ENCODE assay signal across 15 cellular contexts in genomic region chr14:78455896-78456435, GRCh38.
DNase-seq lines count a peak whose midpoint lies in the region; ATAC-seq lines count a peak whose summit lies in the region.
"Had no signal": no experiment of that assay in that cellular context is flagged by ENCODE, and none has a peak within 500 bp of the region (broad histone marks: within the 10 kb centered on the region; RNA-seq: fewer than 3 reads in every experiment).

No MANE protein-coding gene starts in this region.

- H3K27me3 Mint-ChIP-seq in CD8-positive, alpha-beta memory T cell = no peaks in the 10 kb centered on the region

- no peaks in the 10 kb centered on the region for H3K79me2 ChIP-seq in Karpas-422 (ENCODE audit: low read length)

- H3K27me3 ChIP-seq in Karpas-422 (ENCODE audit: low read length) = no peaks in the 10 kb centered on the region
- no peaks in the 10 kb centered on the region for H3K27me3 ChIP-seq in CD8-positive, alpha-beta memory T cell (ENCODE audit: insufficient read depth, low read length, poor library complexity, severe bottlenecking)
- H3K27me3 ChIP-seq: esophagus squamous epithelium, right lobe of liver had no signal

- no peaks in the 10 kb centered on the region for H3K36me3 Mint-ChIP-seq in CD8-positive, alpha-beta memory T cell

- no peaks in the 10 kb centered on the region for H3K36me3 ChIP-seq in Karpas-422 (ENCODE audit: insufficient read depth, low read length)
- no peaks in the 10 kb centered on the region for H3K36me3 ChIP-seq in CD8-positive, alpha-beta memory T cell (ENCODE audit: insufficient read depth, low read length)
- H3K36me3 ChIP-seq: cardiac muscle cell, esophagus squamous epithelium, right lobe of liver had no signal

- no peak overlapping the region for H3K4me3 ChIP-seq in Karpas-422 (ENCODE audit: low read length)
- no peak overlapping the region for H3K4me3 ChIP-seq in CD8-positive, alpha-beta memory T cell (ENCODE audit: low read length)
- H3K4me3 ChIP-seq: cardiac muscle cell, esophagus squamous epithelium, right lobe of liver had no signal

- no peaks in the 10 kb centered on the region for H4K20me1 ChIP-seq in Karpas-422 (ENCODE audit: insufficient read depth, low read depth, low read length)

- no peaks in the 10 kb centered on the region for H3K9me3 ChIP-seq in Karpas-422 (ENCODE audit: low read length)
- no peaks in the 10 kb centered on the region for H3K9me3 ChIP-seq in CD8-positive, alpha-beta memory T cell (ENCODE audit: low read length)
- H3K9me3 ChIP-seq: esophagus squamous epithelium, right lobe of liver had no signal

- no peak overlapping the region for H3K27ac ChIP-seq in Karpas-422 (ENCODE audit: low read length)
- no peak overlapping the region for H3K27ac ChIP-seq in CD8-positive, alpha-beta memory T cell (ENCODE audit: low read depth, low read length)
- H3K27ac ChIP-seq: cardiac muscle cell, esophagus squamous epithelium, right lobe of liver had no signal

- no peak overlapping the region for H3K4me2 ChIP-seq in Karpas-422 (ENCODE audit: low read depth, low read length, poor library complexity, severe bottlenecking)

- no peaks in the 10 kb centered on the region for H3K9me2 ChIP-seq in Karpas-422 (replicated peaks; ENCODE audit: insufficient read depth, low read length)

- no peak overlapping the region for H3K4me3 Mint-ChIP-seq in CD8-positive, alpha-beta memory T cell

- H3K9me3 Mint-ChIP-seq in CD8-positive, alpha-beta memory T cell = peaks cover 0 to 5% (median 1%) of the 10 kb centered on the region in 5 donors

- H3K4me1 Mint-ChIP-seq in CD8-positive, alpha-beta memory T cell = no peaks in the 10 kb centered on the region

- peak; percentile 62 for DNase-seq in Karpas-422
- peak; percentile 32 for DNase-seq in medulla oblongata (ENCODE audit: extremely low spot score)
- no peak for DNase-seq in activated CD4-positive, alpha-beta T cell treated with anti-CD3 and anti-CD28 coated beads for 4 hours
- DNase-seq in NCI-H1417 treated with DMSO at 0.1 percent for 48 hours (lab: John Stamatoyannopoulos, UW) = no peak
- DNase-seq in CD8-positive, alpha-beta memory T cell = no peak
- DNase-seq: activated CD4-positive, alpha-beta T cell treated with anti-CD3 and anti-CD28 coated beads for 48 hours; activated effector memory CD4-positive, alpha-beta T cell treated with Interleukin-2 at 50 U/mL for 16 hours; Calu3; esophagus squamous epithelium; KBM-7; right lobe of liver; SHP77 treated with DMSO at 0.1 percent for 48 hours had no signal

- H3K27ac Mint-ChIP-seq in CD8-positive, alpha-beta memory T cell = no peak overlapping the region

- H3K9ac ChIP-seq in Karpas-422 (ENCODE audit: low read length) = no peak overlapping the region

- POLR2A ChIA-PET in CD8-positive, alpha-beta memory T cell (lab: Charles Lee) = no interaction called here

- H3K4me1 ChIP-seq in Karpas-422 (ENCODE audit: low read length) = peaks cover 3% of the 10 kb centered on the region; the same call in 1 of the 2 replicates
- no peaks in the 10 kb centered on the region for H3K4me1 ChIP-seq in CD8-positive, alpha-beta memory T cell (ENCODE audit: insufficient read depth, low read length)
- H3K4me1 ChIP-seq: esophagus squamous epithelium, right lobe of liver had no signal

- ATAC-seq in GM18907 (IDR thresholded peaks at IDR 0.05; ENCODE audit: unreplicated experiment) (peak; percentile 71), GM21786 (IDR thresholded peaks at IDR 0.05; ENCODE audit: unreplicated experiment) (peak; percentile 52)
- ATAC-seq: right lobe of liver had no signal

- no peak overlapping the region for H2AFZ ChIP-seq in Karpas-422 (ENCODE audit: low read length)

- CTCF ChIA-PET in CD8-positive, alpha-beta memory T cell (lab: Charles Lee) = no interaction called here

Comparison
In these comparisons a context has a peak if more than half of its experiments do, and no peak if none do; other contexts are left out.
1. DNase-seq: peak in Karpas-422 (single experiment) and medulla oblongata (single experiment); none in activated CD4-positive, alpha-beta T cell treated with anti-CD3 and anti-CD28 coated beads for 4 hours (0 of 2), NCI-H1417 treated with DMSO at 0.1 percent for 48 hours (single experiment) and CD8-positive, alpha-beta memory T cell (0 of 5).